ENCODE assay signal across 1 cellular context in the genomic region with DNA sequence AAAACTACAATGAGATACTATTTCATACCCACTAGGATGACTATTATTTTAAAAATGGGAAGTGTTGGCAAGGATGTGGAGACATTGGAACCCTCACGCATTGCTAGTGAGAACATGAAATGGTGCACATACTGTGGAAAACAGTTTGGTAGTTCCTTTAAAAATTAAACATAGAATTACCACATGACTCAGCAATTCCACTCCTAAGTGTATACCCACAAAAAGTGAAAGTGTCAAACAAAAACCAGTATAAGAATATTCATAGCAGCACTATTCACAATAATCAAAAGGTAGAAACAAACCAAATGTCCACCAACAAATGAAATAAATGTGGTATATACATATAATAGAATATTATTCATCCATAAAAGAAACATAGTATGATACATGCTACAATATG.
TF ChIP-seq lines count a peak whose summit lies in the region.

No MANE protein-coding gene starts in this region.

TF ChIP-seq in HCT116, 20 proteins besides CTCF, POLR2A, EP300 and RAD21 (continued from another document):
- TF ChIP-seq, protein P1, sequence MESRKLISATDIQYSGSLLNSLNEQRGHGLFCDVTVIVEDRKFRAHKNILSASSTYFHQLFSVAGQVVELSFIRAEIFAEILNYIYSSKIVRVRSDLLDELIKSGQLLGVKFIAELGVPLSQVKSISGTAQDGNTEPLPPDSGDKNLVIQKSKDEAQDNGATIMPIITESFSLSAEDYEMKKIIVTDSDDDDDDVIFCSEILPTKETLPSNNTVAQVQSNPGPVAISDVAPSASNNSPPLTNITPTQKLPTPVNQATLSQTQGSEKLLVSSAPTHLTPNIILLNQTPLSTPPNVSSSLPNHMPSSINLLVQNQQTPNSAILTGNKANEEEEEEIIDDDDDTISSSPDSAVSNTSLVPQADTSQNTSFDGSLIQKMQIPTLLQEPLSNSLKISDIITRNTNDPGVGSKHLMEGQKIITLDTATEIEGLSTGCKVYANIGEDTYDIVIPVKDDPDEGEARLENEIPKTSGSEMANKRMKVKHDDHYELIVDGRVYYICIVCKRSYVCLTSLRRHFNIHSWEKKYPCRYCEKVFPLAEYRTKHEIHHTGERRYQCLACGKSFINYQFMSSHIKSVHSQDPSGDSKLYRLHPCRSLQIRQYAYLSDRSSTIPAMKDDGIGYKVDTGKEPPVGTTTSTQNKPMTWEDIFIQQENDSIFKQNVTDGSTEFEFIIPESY (IDR thresholded peaks at IDR 0.05; ENCODE audit: extremely low read depth, insufficient replicate concordance, low read length), result no peak
- TF ChIP-seq SIN3A (IDR thresholded peaks at IDR 0.05; ENCODE audit: low read depth) (no peak), FOSL1 (IDR thresholded peaks at IDR 0.05; ENCODE audit: low read depth) (no peak), SRF (IDR thresholded peaks at IDR 0.05; ENCODE audit: low read depth) (no peak), EGR1 (IDR thresholded peaks at IDR 0.05; ENCODE audit: low read depth) (no peak)
- TF ChIP-seq, protein P2, sequence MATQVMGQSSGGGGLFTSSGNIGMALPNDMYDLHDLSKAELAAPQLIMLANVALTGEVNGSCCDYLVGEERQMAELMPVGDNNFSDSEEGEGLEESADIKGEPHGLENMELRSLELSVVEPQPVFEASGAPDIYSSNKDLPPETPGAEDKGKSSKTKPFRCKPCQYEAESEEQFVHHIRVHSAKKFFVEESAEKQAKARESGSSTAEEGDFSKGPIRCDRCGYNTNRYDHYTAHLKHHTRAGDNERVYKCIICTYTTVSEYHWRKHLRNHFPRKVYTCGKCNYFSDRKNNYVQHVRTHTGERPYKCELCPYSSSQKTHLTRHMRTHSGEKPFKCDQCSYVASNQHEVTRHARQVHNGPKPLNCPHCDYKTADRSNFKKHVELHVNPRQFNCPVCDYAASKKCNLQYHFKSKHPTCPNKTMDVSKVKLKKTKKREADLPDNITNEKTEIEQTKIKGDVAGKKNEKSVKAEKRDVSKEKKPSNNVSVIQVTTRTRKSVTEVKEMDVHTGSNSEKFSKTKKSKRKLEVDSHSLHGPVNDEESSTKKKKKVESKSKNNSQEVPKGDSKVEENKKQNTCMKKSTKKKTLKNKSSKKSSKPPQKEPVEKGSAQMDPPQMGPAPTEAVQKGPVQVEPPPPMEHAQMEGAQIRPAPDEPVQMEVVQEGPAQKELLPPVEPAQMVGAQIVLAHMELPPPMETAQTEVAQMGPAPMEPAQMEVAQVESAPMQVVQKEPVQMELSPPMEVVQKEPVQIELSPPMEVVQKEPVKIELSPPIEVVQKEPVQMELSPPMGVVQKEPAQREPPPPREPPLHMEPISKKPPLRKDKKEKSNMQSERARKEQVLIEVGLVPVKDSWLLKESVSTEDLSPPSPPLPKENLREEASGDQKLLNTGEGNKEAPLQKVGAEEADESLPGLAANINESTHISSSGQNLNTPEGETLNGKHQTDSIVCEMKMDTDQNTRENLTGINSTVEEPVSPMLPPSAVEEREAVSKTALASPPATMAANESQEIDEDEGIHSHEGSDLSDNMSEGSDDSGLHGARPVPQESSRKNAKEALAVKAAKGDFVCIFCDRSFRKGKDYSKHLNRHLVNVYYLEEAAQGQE (IDR thresholded peaks at IDR 0.05; ENCODE audit: low read depth), result no peak
